10 cellular contexts compared by ENCODE assay signal in genomic region chrX:143664302-143664701, GRCh38. TPM values are rescaled to one million over a fixed set of nuclear protein-coding genes. Genes with fewer than 3 reads are reported as not detected.
DNase-seq lines count a peak whose midpoint lies in the region; ATAC-seq, FAIRE-seq and TF ChIP-seq lines count a peak whose summit lies in the region.
"Had no signal": no experiment of that assay in that cellular context is flagged by ENCODE, and none has a peak within 500 bp of the region (broad histone marks: within the 10 kb centered on the region; RNA-seq: fewer than 3 reads in every experiment).

No MANE protein-coding gene starts in this region.

- DNase-seq in DMS153 treated with DMSO at 0.1 percent for 48 hours (lab: John Stamatoyannopoulos, UW; ENCODE audit: unreplicated experiment) (peak; percentile 14), HepG2 (ENCODE audit: low spot score) (no peak), aorta (no peak)
- DNase-seq in activated effector memory CD4-positive, alpha-beta T cell treated with anti-CD3 and anti-CD28 coated beads, Interleukin-2, amount 50 U/mL, for 16 hours: no peak
- no peak for DNase-seq in stimulated activated CD8-positive, alpha-beta memory T cell treated with anti-CD3 and anti-CD28 coated beads, Interleukin-4, amount 100 ng/mL, for 48 hours
- DNase-seq in effector CD8-positive, alpha-beta T cell (lab: John Stamatoyannopoulos, UW): no peak
- DNase-seq: stimulated activated CD4-positive, alpha-beta T cell treated with anti-CD3 and anti-CD28 coated beads, Interleukin-4, amount 100 ng/mL, for 24 hours had no signal

- H3K27me3 ChIP-seq in HepG2 (ENCODE audit: control insufficient read depth in 1 of 2, insufficient read depth in 2 of 2, low read length in 2 of 2) (no peaks in the 10 kb centered on the region), aorta (ENCODE audit: control insufficient read depth in 1 of 2, insufficient read depth in 2 of 2, low read length in 1 of 2) (no peaks in the 10 kb centered on the region)

- H3K4me2 ChIP-seq in HepG2 (ENCODE audit: low read depth, low read length): no peak overlapping the region

- FAIRE-seq in HepG2 (lab: Jason Lieb, UNC): no peak
- FAIRE-seq: endothelial cell of umbilical vein had no signal

- H3K4me3 ChIP-seq in HEK293 (ENCODE audit: low read depth, low read length) (no peak overlapping the region), HepG2 (replicated peaks in 1 of 3; ENCODE audit: insufficient read depth in 1 of 3, low read depth in 2 of 3, low read length in 3 of 3) (no peak overlapping the region), aorta (ENCODE audit: low read length in 2 of 2) (no peak overlapping the region)

- WGBS in HepG2 (ENCODE audit: low lambda C conversion rate): 0% methylated on average over 5 of the region's 5 CpGs
- WGBS in aorta, 2 donors: 25 to 33% methylated on average over 5 of the region's 5 CpGs

- in situ Hi-C loops in HepG2 (cut with HindIII; ENCODE audit: extremely low pct_ligation_motif_present, low pct_unique_long_range_greater_than_20kb): no loop called here

- intact Hi-C loops in HepG2 (cut with micrococcal nuclease; ENCODE audit: unreplicated experiment) (no loop called here), aorta (cut with DNase I) (no loop called here)

- H3K9me3 ChIP-seq in HEK293 (ENCODE audit: control insufficient read depth, insufficient read depth, low read depth, low read length) (no peaks in the 10 kb centered on the region), HepG2 (ENCODE audit: low read length) (no peaks in the 10 kb centered on the region), aorta (ENCODE audit: control insufficient read depth, low read length) (no peaks in the 10 kb centered on the region)

- H3K4me1 ChIP-seq in HEK293 (ENCODE audit: control insufficient read depth, insufficient read depth, low read length): no peaks in the 10 kb centered on the region
- H3K4me1 ChIP-seq in HepG2 (ENCODE audit: insufficient read depth, low read length): no peaks in the 10 kb centered on the region
- H3K4me1 ChIP-seq in aorta (ENCODE audit: control insufficient read depth in 1 of 2, insufficient read depth in 2 of 2, low read length in 2 of 2): no peaks in the 10 kb centered on the region

- BruUV-seq in HepG2 (replicated peaks; lab: Mats Ljungman, UMichigan): no TSS peak

- no peak overlapping the region for H3K9ac ChIP-seq in HepG2 (ENCODE audit: insufficient read depth, low read depth, low read length)

- no peaks in the 10 kb centered on the region for H4K20me1 ChIP-seq in HepG2 (ENCODE audit: insufficient read depth, low read length)

- no peak overlapping the region for H2AFZ ChIP-seq in HepG2 (ENCODE audit: low read length)

- TF ChIP-seq CTCF in HEK293 (tag by site-specific recombination; IDR thresholded peaks at IDR 0.05) (no peak), VCaP (conservative IDR thresholded peaks at IDR 0.05) (peak; percentile 72), HepG2 (CRISPR knock-in tag; IDR thresholded peaks at IDR 0.05) (no peak)

- POLR2A ChIA-PET in HEK293 (lab: Yijun Ruan, JAX): no interaction called here
- POLR2A ChIA-PET in HepG2 (lab: Yijun Ruan, JAX): no interaction called here

- H3K36me3 ChIP-seq in HEK293 (ENCODE audit: control insufficient read depth in 2 of 2, insufficient read depth in 1 of 2, low read length in 2 of 2) (no peaks in the 10 kb centered on the region), HepG2 (replicated peaks in 1 of 2; ENCODE audit: control insufficient read depth in 1 of 2, insufficient read depth in 2 of 2, low read length in 2 of 2) (no peaks in the 10 kb centered on the region), aorta (ENCODE audit: control insufficient read depth in 1 of 2, insufficient read depth in 2 of 2, low read length in 1 of 2) (no peaks in the 10 kb centered on the region)

- TF ChIP-seq POLR2A in HepG2 (IDR thresholded peaks at IDR 0.05; ENCODE audit: insufficient read depth in 1 of 2, low read depth in 2 of 2, low read length in 2 of 2): no peak

- ATAC-seq in HepG2: no peak
- no peak for ATAC-seq in aorta (ENCODE audit: low FRiP score)

- TF ChIP-seq RAD21 in HepG2 (CRISPR knock-in tag; IDR thresholded peaks at IDR 0.05): no peak

- H3K79me2 ChIP-seq in HepG2 (ENCODE audit: insufficient read depth, low read length): no peaks in the 10 kb centered on the region

- CTCF ChIA-PET in HEK293 (lab: Yijun Ruan, JAX) (interaction anchor here (0.6 to 1.5 kb wide), 14 partner anchors 11 to 1526 kb away, joined by 3 to 7 read pairs (median 4); no protein-coding TSS in a partner anchor), HepG2 (lab: Yijun Ruan, JAX; ENCODE audit: low intra/inter-chr PET ratio, low total read pairs) (interaction anchor here (1.1 kb wide), 1 partner anchor 1526 kb away, joined by 4 read pairs; no protein-coding TSS in a partner anchor)

- TF ChIP-seq EP300 in HepG2 (IDR thresholded peaks at IDR 0.05; ENCODE audit: low read depth in 2 of 2, low read length in 2 of 2): no peak
- no peak for TF ChIP-seq EP300 in HepG2 (CRISPR knock-in tag; IDR thresholded peaks at IDR 0.05; ENCODE audit: borderline replicate concordance)

- H3K27ac ChIP-seq in HEK293 (ENCODE audit: extremely low read depth, low read depth, low read length): no peak overlapping the region
- no peak overlapping the region for H3K27ac ChIP-seq in VCaP
- H3K27ac ChIP-seq in HepG2 (ENCODE audit: extremely low read length, insufficient read depth, low read length): no peak overlapping the region
- no peak overlapping the region for H3K27ac ChIP-seq in aorta (ENCODE audit: low read depth in 1 of 2, low read length in 2 of 2)

TF ChIP-seq in HEK293, 187 proteins besides CTCF, POLR2A, EP300 and RAD21:
- TF ChIP-seq ZNF654 (tag by site-specific recombination; IDR thresholded peaks at IDR 0.05; ENCODE audit: low read depth) (peak; percentile 30), ZNF112 (tag by site-specific recombination; IDR thresholded peaks at IDR 0.05) (no peak), OSR2 (tag by site-specific recombination; IDR thresholded peaks at IDR 0.05) (no peak)

TF ChIP-seq in HepG2, 621 proteins besides CTCF, POLR2A, EP300 and RAD21:
- TF ChIP-seq STAG1 (CRISPR knock-in tag; IDR thresholded peaks at IDR 0.05) (0 out of 2 replicates have a peak, but pooled peaks have one; percentile 3), MEIS1 (CRISPR knock-in tag; IDR thresholded peaks at IDR 0.05; ENCODE audit: borderline replicate concordance) (no peak), NFRKB (IDR thresholded peaks at IDR 0.05) (no peak), CHCHD3 (CRISPR knock-in tag; IDR thresholded peaks at IDR 0.05) (no peak), NRL (CRISPR knock-in tag; IDR thresholded peaks at IDR 0.05; ENCODE audit: borderline replicate concordance) (no peak), FOXC1 (CRISPR knock-in tag; IDR thresholded peaks at IDR 0.05; ENCODE audit: borderline replicate concordance) (no peak)

RNA-seq across cellular contexts. Expression of gene SLITRK4, which starts 28.4 kb away (rescaled TPM):
- total RNA-seq in HepG2 (2016; rRNA removed; fragmentation: Illumina TruSeq; extraction: Trizol) (not detected in 2 replicates), aorta (1 to 10 TPM; 3.3 to 4.1 TPM)
- not detected in 2 replicates for total RNA-seq in HepG2 (2016; cell fraction: cytosol; rRNA removed; fragmentation: Illumina TruSeq; extraction: Trizol; ENCODE audit: low read depth)
- not detected in 2 replicates for total RNA-seq in HepG2 (2016; cell fraction: insoluble cytoplasmic fraction; rRNA removed; fragmentation: Illumina TruSeq; extraction: Trizol)
- not detected in 2 replicates for total RNA-seq in HepG2 (2016; cell fraction: membrane; rRNA removed; fragmentation: Illumina TruSeq; extraction: Trizol)
- total RNA-seq in HepG2 (2016; cell fraction: nucleus; rRNA removed; fragmentation: Illumina TruSeq; extraction: Trizol): not detected in 2 replicates
- polyA plus RNA-seq in HepG2 (2011; rRNA removed) (not detected in 2 replicates), aorta (1 to 10 TPM; 1.0 to 1.5 TPM)
- not detected in 2 replicates for polyA plus RNA-seq in HepG2 (2011; cell fraction: cytosol; rRNA removed)
- polyA plus RNA-seq in HepG2 (2011; cell fraction: nucleus; rRNA removed): not detected in 2 replicates
- not detected in 2 replicates for polyA plus RNA-seq in HepG2 (2012)
- not detected in 2 replicates for polyA plus RNA-seq in HepG2 (2016; cell fraction: cytosol; fragmentation: Illumina TruSeq; extraction: Trizol; ENCODE audit: low read depth)
- not detected in 2 replicates for polyA plus RNA-seq in HepG2 (2016; cell fraction: insoluble cytoplasmic fraction; fragmentation: Illumina TruSeq; extraction: Trizol; ENCODE audit: low read depth)
- polyA plus RNA-seq in HepG2 (2016; cell fraction: membrane; fragmentation: Illumina TruSeq; extraction: Trizol; ENCODE audit: low read depth): not detected in 2 replicates
- not detected in 2 replicates for polyA plus RNA-seq in HepG2 (2016; cell fraction: nucleus; fragmentation: Illumina TruSeq; extraction: Trizol; ENCODE audit: insufficient read depth, low read depth)
- 7.2 TPM in 1 of 2 replicates, not detected in the other for polyA minus RNA-seq in HepG2 (2011; rRNA and poly(A)+ RNA removed; ENCODE audit: low replicate concordance)
- 0.10 TPM in 1 of 2 replicates, not detected in the other for polyA minus RNA-seq in HepG2 (2011; cell fraction: cytosol; rRNA and poly(A)+ RNA removed)
- not detected in 2 replicates for polyA minus RNA-seq in HepG2 (2011; cell fraction: nucleus; rRNA and poly(A)+ RNA removed)

RNA-seq across cellular contexts. Expression of gene SPANXN2, which starts 56.2 kb away (rescaled TPM):
- total RNA-seq in HepG2 (2016; rRNA removed; fragmentation: Illumina TruSeq; extraction: Trizol) (not detected in 2 replicates), aorta (not detected)
- total RNA-seq in HepG2 (2016; cell fraction: cytosol; rRNA removed; fragmentation: Illumina TruSeq; extraction: Trizol; ENCODE audit: low read depth): not detected in 2 replicates
- not detected in 2 replicates for total RNA-seq in HepG2 (2016; cell fraction: insoluble cytoplasmic fraction; rRNA removed; fragmentation: Illumina TruSeq; extraction: Trizol)
- total RNA-seq in HepG2 (2016; cell fraction: membrane; rRNA removed; fragmentation: Illumina TruSeq; extraction: Trizol): not detected in 2 replicates
- total RNA-seq in HepG2 (2016; cell fraction: nucleus; rRNA removed; fragmentation: Illumina TruSeq; extraction: Trizol): not detected in 2 replicates
- polyA plus RNA-seq in HepG2 (2011; rRNA removed) (not detected in 2 replicates), aorta (not detected)
- not detected in 2 replicates for polyA plus RNA-seq in HepG2 (2011; cell fraction: cytosol; rRNA removed)
- polyA plus RNA-seq in HepG2 (2011; cell fraction: nucleus; rRNA removed): not detected in 2 replicates
- polyA plus RNA-seq in HepG2 (2012): not detected in 2 replicates
- not detected in 2 replicates for polyA plus RNA-seq in HepG2 (2016; cell fraction: cytosol; fragmentation: Illumina TruSeq; extraction: Trizol; ENCODE audit: low read depth)
- polyA plus RNA-seq in HepG2 (2016; cell fraction: insoluble cytoplasmic fraction; fragmentation: Illumina TruSeq; extraction: Trizol; ENCODE audit: low read depth): not detected in 2 replicates
- polyA plus RNA-seq in HepG2 (2016; cell fraction: membrane; fragmentation: Illumina TruSeq; extraction: Trizol; ENCODE audit: low read depth): not detected in 2 replicates
- polyA plus RNA-seq in HepG2 (2016; cell fraction: nucleus; fragmentation: Illumina TruSeq; extraction: Trizol; ENCODE audit: insufficient read depth, low read depth): not detected in 2 replicates
- polyA minus RNA-seq in HepG2 (2011; rRNA and poly(A)+ RNA removed; ENCODE audit: low replicate concordance): not detected in 2 replicates
- polyA minus RNA-seq in HepG2 (2011; cell fraction: cytosol; rRNA and poly(A)+ RNA removed): not detected in 2 replicates
- polyA minus RNA-seq in HepG2 (2011; cell fraction: nucleus; rRNA and poly(A)+ RNA removed): not detected in 2 replicates
- total RNA-seq: endothelial cell of umbilical vein had no signal
- polyA plus RNA-seq: endothelial cell of umbilical vein had no signal
